Comparison of ENCODE assay signal across 12 cellular contexts in the genomic region with DNA sequence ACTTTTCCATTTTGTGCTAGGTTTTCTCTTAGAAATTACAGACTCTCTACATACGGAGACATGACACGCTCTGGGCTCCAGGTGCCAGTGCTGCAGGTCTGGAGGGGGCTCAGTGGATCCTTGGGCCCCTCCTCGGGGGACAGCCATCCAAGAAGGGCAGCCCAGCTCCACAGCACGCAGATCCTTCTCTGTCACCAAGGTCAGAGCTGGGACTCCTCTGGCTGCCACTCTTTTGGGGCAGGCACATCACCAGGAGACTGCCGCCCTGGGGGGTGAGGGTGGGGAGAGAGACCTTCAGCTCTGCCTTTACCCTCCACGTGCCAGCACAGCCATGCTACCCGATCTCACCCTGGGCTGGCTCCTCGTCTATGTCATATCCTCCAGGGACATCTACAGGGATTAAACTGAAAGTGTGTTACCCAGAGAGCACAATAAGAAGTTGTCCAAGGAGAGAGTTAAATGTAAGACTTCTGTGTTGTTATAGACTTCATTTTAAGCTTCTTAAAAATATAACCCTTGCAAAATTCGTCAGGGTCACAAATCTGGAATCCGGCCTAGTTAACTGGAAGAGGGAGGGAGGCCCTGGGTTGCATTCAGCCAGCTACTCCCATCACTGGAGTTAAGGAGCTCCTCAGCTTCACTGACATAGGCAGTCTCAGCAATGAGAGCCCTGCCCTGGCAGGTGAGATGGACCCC.
DNase-seq lines count a peak whose midpoint lies in the region; TF ChIP-seq lines count a peak whose summit lies in the region.
"Had no signal": no experiment of that assay in that cellular context is flagged by ENCODE, and none has a peak within 500 bp of the region (broad histone marks: within the 10 kb centered on the region; RNA-seq: fewer than 3 reads in every experiment).

No MANE protein-coding gene starts in this region.

- H3K4me3 Mint-ChIP-seq in chondrocyte (ENCODE audit: unreplicated experiment) (peak overlapping the region; percentile 25), nephron (peak overlapping the region in 2 of 3 experiments; percentile 20)
- H3K4me3 Mint-ChIP-seq: immature natural killer cell; stimulated activated naive CD8-positive, alpha-beta T cell treated with anti-CD3 and anti-CD28 coated beads, Interleukin-15, amount 100 ng/mL, for 72 hours had no signal

- peak; percentile 37 for TF ChIP-seq CTCF in chondrocyte (IDR thresholded peaks at IDR 0.05)
- TF ChIP-seq CTCF in nephron (IDR thresholded peaks at IDR 0.05; ENCODE audit: unreplicated experiment in 3 of 3) = no peak
- no peak for TF ChIP-seq CTCF in tibial artery (IDR thresholded peaks at IDR 0.05)
- no peak for TF ChIP-seq CTCF in breast epithelium (IDR thresholded peaks at IDR 0.05)

- TF ChIP-seq POLR2A in breast epithelium (IDR thresholded peaks at IDR 0.05) = no peak

- H3K4me3 ChIP-seq in tibial artery (no peak overlapping the region), breast epithelium (no peak overlapping the region)
- H3K4me3 ChIP-seq: SJSA1 had no signal

- DNase-seq in activated effector memory CD4-positive, alpha-beta T cell treated with anti-CD3 and anti-CD28 coated beads, Interleukin-2, amount 50 U/mL, for 16 hours = peak; percentile 19
- no peak for DNase-seq in activated effector memory CD4-positive, alpha-beta T cell treated with Interleukin-2 at 50 U/mL for 16 hours
- no peak for DNase-seq in chondrocyte (ENCODE audit: low spot score)
- peak in 1 of 2 donors; percentile 72 for DNase-seq in tibial artery
- no peak for DNase-seq in breast epithelium (ENCODE audit: low spot score in 2 of 2)
- no peak for DNase-seq in A172 (ENCODE audit: low spot score)
- DNase-seq in UCSD-AML1 (lab: John Stamatoyannopoulos, UW; ENCODE audit: unreplicated experiment) = no peak
- DNase-seq: ACHN; immature natural killer cell; stimulated activated naive CD8-positive, alpha-beta T cell treated with anti-CD3 and anti-CD28 coated beads, Interleukin-15, amount 100 ng/mL, for 72 hours had no signal

- H3K9me3 ChIP-seq in tibial artery (no peaks in the 10 kb centered on the region), breast epithelium (no peaks in the 10 kb centered on the region)
- H3K9me3 ChIP-seq: SJSA1 had no signal

- H3K27me3 ChIP-seq in tibial artery = no peaks in the 10 kb centered on the region
- no peaks in the 10 kb centered on the region for H3K27me3 ChIP-seq in breast epithelium
- H3K27me3 ChIP-seq: SJSA1 had no signal

- peaks cover 82% of the 10 kb centered on the region for H3K4me1 Mint-ChIP-seq in chondrocyte (ENCODE audit: low read depth)
- peaks cover 42% of the 10 kb centered on the region for H3K4me1 Mint-ChIP-seq in nephron

- intact Hi-C loops in tibial artery (cut with DNase I; ENCODE audit: low total_unique reads) (loop anchor here (5.0 to 10.0 kb wide), 2 partner anchors 63 to 65 kb away; a partner anchor contains a TSS), breast epithelium (cut with DNase I; ENCODE audit: low total_unique reads) (no loop called here)

- H3K27ac Mint-ChIP-seq in chondrocyte (ENCODE audit: unreplicated experiment) (peak overlapping the region; percentile 93), nephron (peak overlapping the region; percentile 50 to 94 (median 68))

- H3K36me3 ChIP-seq in tibial artery (no peaks in the 10 kb centered on the region), breast epithelium (no peaks in the 10 kb centered on the region)

- H3K27me3 Mint-ChIP-seq in chondrocyte (ENCODE audit: low read depth) (no peaks in the 10 kb centered on the region), nephron (ENCODE audit: low read depth) (peaks cover 7% of the 10 kb centered on the region)
- H3K27me3 Mint-ChIP-seq: stimulated activated naive CD8-positive, alpha-beta T cell treated with anti-CD3 and anti-CD28 coated beads, Interleukin-15, amount 100 ng/mL, for 72 hours had no signal

- H3K27ac ChIP-seq in tibial artery (peak overlapping the region; percentile 79 to 89), breast epithelium (peak overlapping the region in 1 of 2 donors; percentile 63)
- H3K27ac ChIP-seq: SJSA1 had no signal

- H3K9me3 Mint-ChIP-seq in chondrocyte (ENCODE audit: low read depth) = no peaks in the 10 kb centered on the region
- no peaks in the 10 kb centered on the region for H3K9me3 Mint-ChIP-seq in nephron
- H3K9me3 Mint-ChIP-seq: immature natural killer cell; stimulated activated naive CD8-positive, alpha-beta T cell treated with anti-CD3 and anti-CD28 coated beads, Interleukin-15, amount 100 ng/mL, for 72 hours had no signal

- H3K36me3 Mint-ChIP-seq in chondrocyte (ENCODE audit: low read depth) = peaks cover 15% of the 10 kb centered on the region
- H3K36me3 Mint-ChIP-seq in nephron (ENCODE audit: low read depth) = no peaks in the 10 kb centered on the region

- H3K4me1 ChIP-seq in tibial artery (peaks cover 0 to 97% (median 56%) of the 10 kb centered on the region in 4 donors), breast epithelium (peaks cover 0 to 4% of the 10 kb centered on the region in 2 donors)
